Comparison of ENCODE assay signal across 1 cellular context in genomic region chr4:17174751-17175150, GRCh38.
TF ChIP-seq lines count a peak whose summit lies in the region.

No MANE protein-coding gene starts in this region.

TF ChIP-seq in liver, 16 proteins besides CTCF, POLR2A, EP300 and RAD21 (continued from another document):
- TF ChIP-seq REST (IDR thresholded peaks at IDR 0.05): no peak
- TF ChIP-seq EGR1 (IDR thresholded peaks at IDR 0.05; ENCODE audit: low read depth in 2 of 2): no peak
- TF ChIP-seq GABPA (IDR thresholded peaks at IDR 0.05 in 1 of 2, conservative IDR thresholded peaks at IDR 0.05 in 1 of 2): no peak
